In genomic region chr4:122150896-122151295, GRCh38 we compare ENCODE assay signal across 10 cellular contexts. TPM values are rescaled to one million over a fixed set of nuclear protein-coding genes. Genes with fewer than 3 reads are reported as not detected.
A peak's percentile ranks its signal among the peaks of the same experiment; 100 is the strongest.
DNase-seq lines count a peak whose midpoint lies in the region; ATAC-seq and TF ChIP-seq lines count a peak whose summit lies in the region.
"Had no signal": no experiment of that assay in that cellular context is flagged by ENCODE, and none has a peak within 500 bp of the region (broad histone marks: within the 10 kb centered on the region; RNA-seq: fewer than 3 reads in every experiment).

No MANE protein-coding gene starts in this region.

- no TSS peak for BruUV-seq in Calu3 (replicated peaks; lab: Mats Ljungman, UMichigan)

- peak overlapping the region; percentile 99 for H3K27ac Mint-ChIP-seq in activated naive CD4-positive, alpha-beta T cell treated with anti-CD3 and anti-CD28 coated beads, Interleukin-2, amount 50 U/mL, for 24 hours
- H3K27ac Mint-ChIP-seq in activated CD4-positive, alpha-beta memory T cell treated with anti-CD3 and anti-CD28 coated beads, Interleukin-2, amount 10 ng/mL, durations not matched to agents 7 days and 5 days: peak overlapping the region; percentile 85
- H3K27ac Mint-ChIP-seq in Calu3 (ENCODE audit: unreplicated experiment): no peak overlapping the region

- H3K4me3 Mint-ChIP-seq in activated naive CD4-positive, alpha-beta T cell treated with anti-CD3 and anti-CD28 coated beads, Interleukin-2, amount 50 U/mL, for 24 hours: peak overlapping the region; percentile 99
- H3K4me3 Mint-ChIP-seq in activated CD4-positive, alpha-beta memory T cell treated with anti-CD3 and anti-CD28 coated beads, Interleukin-2, amount 10 ng/mL, durations not matched to agents 7 days and 5 days: peak overlapping the region; percentile 80
- no peak overlapping the region for H3K4me3 Mint-ChIP-seq in Calu3 (ENCODE audit: low read depth, unreplicated experiment)

- peaks cover 18% of the 10 kb centered on the region for H3K4me1 ChIP-seq in lower lobe of right lung
- peaks cover 13% of the 10 kb centered on the region for H3K4me1 ChIP-seq in upper lobe of right lung

- H3K27me3 ChIP-seq in lower lobe of right lung (ENCODE audit: low read depth) (no peaks in the 10 kb centered on the region), upper lobe of right lung (no peaks in the 10 kb centered on the region)

- CTCF ChIA-PET in activated CD4-positive, alpha-beta memory T cell treated with anti-CD3 and anti-CD28 coated beads, Interleukin-2, amount 10 ng/mL, durations not matched to agents 7 days and 5 days (lab: Charles Lee): interaction anchor here (1.1 kb wide), 1 partner anchor 251 kb away, joined by 3 read pairs; no protein-coding TSS in a partner anchor
- CTCF ChIA-PET in Calu3 (lab: Charles Lee): no interaction called here

- H3K9me3 Mint-ChIP-seq in activated naive CD4-positive, alpha-beta T cell treated with anti-CD3 and anti-CD28 coated beads, Interleukin-2, amount 50 U/mL, for 24 hours: no peaks in the 10 kb centered on the region
- H3K9me3 Mint-ChIP-seq in activated CD4-positive, alpha-beta memory T cell treated with anti-CD3 and anti-CD28 coated beads, Interleukin-2, amount 10 ng/mL, durations not matched to agents 7 days and 5 days: no peaks in the 10 kb centered on the region
- H3K9me3 Mint-ChIP-seq in Calu3 (ENCODE audit: low read depth, unreplicated experiment): no peaks in the 10 kb centered on the region

- H3K36me3 ChIP-seq in lower lobe of right lung (no peaks in the 10 kb centered on the region), upper lobe of right lung (no peaks in the 10 kb centered on the region)

- H3K9me3 ChIP-seq in lower lobe of right lung (no peaks in the 10 kb centered on the region), upper lobe of right lung (no peaks in the 10 kb centered on the region)

- no peak for DNase-seq in activated naive CD4-positive, alpha-beta T cell treated with Interleukin-2 at 50 U/mL for 16 hours
- DNase-seq in activated CD4-positive, alpha-beta memory T cell treated with anti-CD3 and anti-CD28 coated beads, Interleukin-2, amount 10 ng/mL, durations not matched to agents 7 days and 5 days: no peak
- DNase-seq in lower lobe of right lung (no peak), upper lobe of right lung (no peak), Calu3 (no peak), NCI-H446 (lab: John Stamatoyannopoulos, UW) (no peak)
- DNase-seq: effector CD8-positive, alpha-beta T cell had no signal

- H3K27ac ChIP-seq in lower lobe of right lung: peak overlapping the region; percentile 98
- peak overlapping the region; percentile 95 for H3K27ac ChIP-seq in upper lobe of right lung
- H3K27ac ChIP-seq: C4-2B had no signal

- peaks cover 59% of the 10 kb centered on the region for H3K4me1 Mint-ChIP-seq in activated naive CD4-positive, alpha-beta T cell treated with anti-CD3 and anti-CD28 coated beads, Interleukin-2, amount 50 U/mL, for 24 hours
- peaks cover 40% of the 10 kb centered on the region for H3K4me1 Mint-ChIP-seq in activated CD4-positive, alpha-beta memory T cell treated with anti-CD3 and anti-CD28 coated beads, Interleukin-2, amount 10 ng/mL, durations not matched to agents 7 days and 5 days
- H3K4me1 Mint-ChIP-seq in Calu3 (ENCODE audit: low read depth, unreplicated experiment): peaks cover 5% of the 10 kb centered on the region

- POLR2A ChIA-PET in activated CD4-positive, alpha-beta memory T cell treated with anti-CD3 and anti-CD28 coated beads, Interleukin-2, amount 10 ng/mL, durations not matched to agents 7 days and 5 days (lab: Charles Lee): interaction anchor here (1.4 to 2.3 kb wide), 2 partner anchors 20 to 21 kb away, joined by 3 to 14 read pairs; no protein-coding TSS in a partner anchor

- H3K4me3 ChIP-seq in lower lobe of right lung (no peak overlapping the region), upper lobe of right lung (peak overlapping the region; percentile 93)

- ATAC-seq in lower lobe of right lung (peak in 1 of 2 donors; percentile 12), upper lobe of right lung (peak; percentile 38), HG03378 (IDR thresholded peaks at IDR 0.05; ENCODE audit: unreplicated experiment) (no peak)

- intact Hi-C loops in lower lobe of right lung (cut with DNase I) (no loop called here), upper lobe of right lung (cut with DNase I) (no loop called here), Calu3 (cut with micrococcal nuclease; ENCODE audit: unreplicated experiment) (no loop called here)

- peaks cover 1% of the 10 kb centered on the region for H3K27me3 Mint-ChIP-seq in activated naive CD4-positive, alpha-beta T cell treated with anti-CD3 and anti-CD28 coated beads, Interleukin-2, amount 50 U/mL, for 24 hours
- no peaks in the 10 kb centered on the region for H3K27me3 Mint-ChIP-seq in activated CD4-positive, alpha-beta memory T cell treated with anti-CD3 and anti-CD28 coated beads, Interleukin-2, amount 10 ng/mL, durations not matched to agents 7 days and 5 days
- H3K27me3 Mint-ChIP-seq in Calu3 (ENCODE audit: unreplicated experiment): no peaks in the 10 kb centered on the region

- TF ChIP-seq CTCF in lower lobe of right lung (IDR thresholded peaks at IDR 0.05) (no peak), upper lobe of right lung (IDR thresholded peaks at IDR 0.05) (no peak), Calu3 (IDR thresholded peaks at IDR 0.05; ENCODE audit: unreplicated experiment) (no peak)

- H3K36me3 Mint-ChIP-seq in activated naive CD4-positive, alpha-beta T cell treated with anti-CD3 and anti-CD28 coated beads, Interleukin-2, amount 50 U/mL, for 24 hours: peaks cover 4% of the 10 kb centered on the region
- peaks cover 20% of the 10 kb centered on the region for H3K36me3 Mint-ChIP-seq in activated CD4-positive, alpha-beta memory T cell treated with anti-CD3 and anti-CD28 coated beads, Interleukin-2, amount 10 ng/mL, durations not matched to agents 7 days and 5 days (ENCODE audit: low read depth)
- H3K36me3 Mint-ChIP-seq in Calu3 (ENCODE audit: insufficient read depth, unreplicated experiment): peaks cover 21% of the 10 kb centered on the region

RNA-seq across cellular contexts. Expression of gene BLTP1, which starts 1.2 kb away (rescaled TPM):
- 10 to 100 TPM; 39.2 to 45.3 TPM for total RNA-seq in activated CD4-positive, alpha-beta memory T cell treated with anti-CD3 and anti-CD28 coated beads, Interleukin-2, amount 10 ng/mL, durations not matched to agents 7 days and 5 days
- total RNA-seq in lower lobe of right lung (84.4 TPM), upper lobe of right lung (80.0 TPM), Calu3 (2022) (27.3 and 27.4 TPM in 2 replicates)
